In genomic region chr3:133237380-133237779, GRCh38 we compare ENCODE assay signal across 16 cellular contexts.
DNase-seq lines count a peak whose midpoint lies in the region; ATAC-seq and TF ChIP-seq lines count a peak whose summit lies in the region.
"Had no signal": no experiment of that assay in that cellular context is flagged by ENCODE, and none has a peak within 500 bp of the region (broad histone marks: within the 10 kb centered on the region; RNA-seq: fewer than 3 reads in every experiment).

No MANE protein-coding gene starts in this region.

- H3K9ac ChIP-seq in SK-N-MC (ENCODE audit: insufficient read length) = no peak overlapping the region

- no peak for DNase-seq in right cardiac atrium
- no peak for DNase-seq in right atrium auricular region (ENCODE audit: low spot score)
- peak; percentile 42 for DNase-seq in SK-N-MC (ENCODE audit: low read depth, low spot score)
- DNase-seq in choroid plexus epithelial cell (ENCODE audit: low read depth) = peak; percentile 8
- DNase-seq in activated effector memory CD4-positive, alpha-beta T cell treated with Interleukin-2 at 50 U/mL for 16 hours = no peak
- DNase-seq in HEK293T (ENCODE audit: extremely low spot score) = no peak
- DNase-seq: COR-L47; DMS53; H7; NCI-H1930; NK-92 treated with Interleukin-12 subunit alpha and Interleukin-12 subunit beta, amount 100 ng/mL, for 24 hours; SHP77 treated with DMSO at 0.1 percent for 48 hours had no signal

- intact Hi-C loops in right cardiac atrium (cut with DNase I) = no loop called here

- no peaks in the 10 kb centered on the region for H3K4me1 ChIP-seq in right cardiac atrium (ENCODE audit: control insufficient read depth, insufficient read depth, low read length)
- no peaks in the 10 kb centered on the region for H3K4me1 ChIP-seq in right atrium auricular region
- H3K4me1 ChIP-seq: A549 had no signal

- H3K36me3 ChIP-seq in right atrium auricular region (no peaks in the 10 kb centered on the region), SK-N-MC (ENCODE audit: insufficient read depth, low read length) (no peaks in the 10 kb centered on the region)

- TF ChIP-seq CTCF in right atrium auricular region (IDR thresholded peaks at IDR 0.05) = no peak
- no peak for TF ChIP-seq CTCF in choroid plexus epithelial cell (conservative IDR thresholded peaks at IDR 0.05; ENCODE audit: low read depth, low read length)

- ATAC-seq in right cardiac atrium (peak; percentile 20 to 45), GM19467 (IDR thresholded peaks at IDR 0.05; ENCODE audit: unreplicated experiment) (no peak), HG02885 (IDR thresholded peaks at IDR 0.05; ENCODE audit: poor library complexity, unreplicated experiment) (no peak)
- ATAC-seq: A549 had no signal

- CTCF ChIA-PET in HEK293T (lab: Yijun Ruan, JAX) = no interaction called here

- no peaks in the 10 kb centered on the region for H3K9me3 ChIP-seq in right cardiac atrium (ENCODE audit: control insufficient read depth, low read length)
- H3K9me3 ChIP-seq in right atrium auricular region = no peaks in the 10 kb centered on the region
- H3K9me3 ChIP-seq in SK-N-MC (ENCODE audit: low read depth, low read length) = no peaks in the 10 kb centered on the region
- H3K9me3 ChIP-seq: A549 had no signal

- POLR2A ChIA-PET in HEK293T (lab: Yijun Ruan, JAX) = no interaction called here

- H3K27ac ChIP-seq in right cardiac atrium (ENCODE audit: low read length) (no peak overlapping the region), right atrium auricular region (no peak overlapping the region), SK-N-MC (no peak overlapping the region)
- H3K27ac ChIP-seq: A549, HL-60 had no signal

- H3K27me3 ChIP-seq in right cardiac atrium (ENCODE audit: control insufficient read depth, insufficient read depth) (no peaks in the 10 kb centered on the region), right atrium auricular region (no peaks in the 10 kb centered on the region)

- H3K4me3 ChIP-seq in right cardiac atrium (ENCODE audit: low read length) (no peak overlapping the region), right atrium auricular region (no peak overlapping the region), SK-N-MC (no peak overlapping the region), choroid plexus epithelial cell (ENCODE audit: low read depth, low read length) (no peak overlapping the region)
- H3K4me3 ChIP-seq: A549 had no signal

TF ChIP-seq in HEK293T, 16 proteins besides CTCF, POLR2A, EP300 and RAD21:
- TF ChIP-seq ARNT (IDR thresholded peaks at IDR 0.05) = no peak
- no peak for TF ChIP-seq BHLHE40 (IDR thresholded peaks at IDR 0.05; ENCODE audit: borderline replicate concordance)
- TF ChIP-seq FOXK2 (IDR thresholded peaks at IDR 0.05) = no peak
- TF ChIP-seq ELF4 (IDR thresholded peaks at IDR 0.05) = no peak
- no peak for TF ChIP-seq FOXM1 (IDR thresholded peaks at IDR 0.05; ENCODE audit: borderline replicate concordance)
- TF ChIP-seq NFRKB (IDR thresholded peaks at IDR 0.05) = no peak
- TF ChIP-seq LEF1 (IDR thresholded peaks at IDR 0.05; ENCODE audit: borderline replicate concordance) = no peak
- TF ChIP-seq CTBP1 (IDR thresholded peaks at IDR 0.05; ENCODE audit: borderline replicate concordance) = no peak
- TF ChIP-seq PKNOX1 (IDR thresholded peaks at IDR 0.05) = no peak

Comparison
In these comparisons a context has a peak if more than half of its experiments do, and no peak if none do; other contexts are left out.
1. ATAC-seq: peak in right cardiac atrium (2 of 2); none in GM19467 (single experiment) and HG02885 (single experiment).
2. DNase-seq: peak in SK-N-MC (single experiment) and choroid plexus epithelial cell (single experiment); none in right cardiac atrium (0 of 3), right atrium auricular region (single experiment), activated effector memory CD4-positive, alpha-beta T cell treated with Interleukin-2 at 50 U/mL for 16 hours (single experiment) and HEK293T (single experiment).